In genomic region chr18:9701604-9702324, GRCh38 we compare ENCODE assay signal across 14 cellular contexts. TPM values are rescaled to one million over a fixed set of nuclear protein-coding genes. Genes with fewer than 3 reads are reported as not detected.
DNase-seq lines count a peak whose midpoint lies in the region; ATAC-seq and TF ChIP-seq lines count a peak whose summit lies in the region.
"Had no signal": no experiment of that assay in that cellular context is flagged by ENCODE, and none has a peak within 500 bp of the region (broad histone marks: within the 10 kb centered on the region; RNA-seq: fewer than 3 reads in every experiment).

No MANE protein-coding gene starts in this region.

- POLR2A ChIA-PET in activated CD4-positive, alpha-beta T cell treated with anti-CD3 and anti-CD28 coated beads for 36 hours (lab: Charles Lee), result no interaction called here

- H3K36me3 Mint-ChIP-seq in activated CD4-positive, alpha-beta T cell treated with anti-CD3 and anti-CD28 coated beads for 36 hours (ENCODE audit: low read depth), result no peaks in the 10 kb centered on the region

- CTCF ChIA-PET in activated CD4-positive, alpha-beta T cell treated with anti-CD3 and anti-CD28 coated beads for 36 hours (lab: Charles Lee), result interaction anchor here (0.6 to 1.0 kb wide), 2 partner anchors 21 to 28 kb away, joined by 3 read pairs; no protein-coding TSS in a partner anchor

- DNase-seq in activated CD4-positive, alpha-beta T cell treated with anti-CD3 and anti-CD28 coated beads for 36 hours, result peak; percentile 65
- no peak for DNase-seq in activated CD4-positive, alpha-beta T cell treated with anti-CD3 and anti-CD28 coated beads for 4 hours
- DNase-seq in RKO (ENCODE audit: low spot score), result peak; percentile 31
- peak; percentile 9 for DNase-seq in kidney tubule cell (ENCODE audit: low spot score)
- no peak for DNase-seq in substantia nigra (lab: John Stamatoyannopoulos, UW)
- no peak for DNase-seq in GM10266 (ENCODE audit: extremely low spot score)
- no peak for DNase-seq in NCI-H2029 (lab: John Stamatoyannopoulos, UW)
- DNase-seq: DMS 273 treated with DMSO at 0.1 percent for 48 hours, NCI-H1105 treated with DMSO at 0.1 percent for 48 hours, T-helper 1 cell, testis had no signal

- peak; percentile 72 for ATAC-seq in activated CD4-positive, alpha-beta T cell treated with anti-CD3 and anti-CD28 coated beads for 36 hours
- ATAC-seq in GM18502 (IDR thresholded peaks at IDR 0.05; ENCODE audit: poor library complexity, unreplicated experiment), result peak; percentile 50
- ATAC-seq: A549 had no signal

- no peak overlapping the region for H3K27ac ChIP-seq in substantia nigra (ENCODE audit: low read depth, low read length, poor library complexity, severe bottlenecking)
- H3K27ac ChIP-seq: A549, hepatocyte, testis had no signal

- intact Hi-C loops in activated CD4-positive, alpha-beta T cell treated with anti-CD3 and anti-CD28 coated beads for 36 hours (cut with DNase I, micrococcal nuclease), result loop anchor here in 1 of 2 experiments (10.0 kb wide), 1 partner anchor 367 kb away; the partner anchor contains the start of gene TWSG1

- H3K4me1 Mint-ChIP-seq in activated CD4-positive, alpha-beta T cell treated with anti-CD3 and anti-CD28 coated beads for 36 hours, result peaks cover 17% of the 10 kb centered on the region

- no peak overlapping the region for H3K27ac Mint-ChIP-seq in activated CD4-positive, alpha-beta T cell treated with anti-CD3 and anti-CD28 coated beads for 36 hours

- H3K4me3 Mint-ChIP-seq in activated CD4-positive, alpha-beta T cell treated with anti-CD3 and anti-CD28 coated beads for 36 hours, result no peak overlapping the region

- no peak for TF ChIP-seq CTCF in GM10266 (IDR thresholded peaks at IDR 0.05; ENCODE audit: control insufficient read depth, insufficient read depth, low read depth, missing control alignments)

- peaks cover 28% of the 10 kb centered on the region for H3K27me3 Mint-ChIP-seq in activated CD4-positive, alpha-beta T cell treated with anti-CD3 and anti-CD28 coated beads for 36 hours

- H3K9me3 Mint-ChIP-seq in activated CD4-positive, alpha-beta T cell treated with anti-CD3 and anti-CD28 coated beads for 36 hours (ENCODE audit: low read depth), result no peaks in the 10 kb centered on the region

RNA-seq across cellular contexts. Expression of gene RAB31, which starts 6.3 kb away (rescaled TPM):
- 1 to 10 TPM in 1 of 2 experiments, under 1 TPM in 1; 0.48 to 1.8 TPM for total RNA-seq in activated CD4-positive, alpha-beta T cell treated with anti-CD3 and anti-CD28 coated beads for 36 hours

Comparison
In these comparisons a context has a peak if more than half of its experiments do, and no peak if none do; other contexts are left out.
1. DNase-seq: peak in activated CD4-positive, alpha-beta T cell treated with anti-CD3 and anti-CD28 coated beads for 36 hours (single experiment), RKO (single experiment) and kidney tubule cell (single experiment); none in activated CD4-positive, alpha-beta T cell treated with anti-CD3 and anti-CD28 coated beads for 4 hours (0 of 2), substantia nigra (0 of 49), GM10266 (single experiment) and NCI-H2029 (single experiment).